11 cellular contexts compared by ENCODE assay signal in genomic region chr10:114856544-114857287, GRCh38. TPM values are rescaled to one million over a fixed set of nuclear protein-coding genes. Genes with fewer than 3 reads are reported as not detected.
A peak's percentile ranks its signal among the peaks of the same experiment; 100 is the strongest.
DNase-seq lines count a peak whose midpoint lies in the region; ATAC-seq, FAIRE-seq and TF ChIP-seq lines count a peak whose summit lies in the region.
"Had no signal": no experiment of that assay in that cellular context is flagged by ENCODE, and none has a peak within 500 bp of the region (broad histone marks: within the 10 kb centered on the region; RNA-seq: fewer than 3 reads in every experiment).

No MANE protein-coding gene starts in this region.

- no peak for TF ChIP-seq POLR2A in esophagus muscularis mucosa (IDR thresholded peaks at IDR 0.05; ENCODE audit: low read depth)
- no peak for TF ChIP-seq POLR2A in spleen (IDR thresholded peaks at IDR 0.05)

- H3K36me3 Mint-ChIP-seq in activated CD4-positive, alpha-beta T cell treated with anti-CD3 and anti-CD28 coated beads for 36 hours (ENCODE audit: low read depth) = peaks cover 43% of the 10 kb centered on the region

- no peak for TF ChIP-seq EP300 in esophagus muscularis mucosa (IDR thresholded peaks at IDR 0.05)

- intact Hi-C loops in activated CD4-positive, alpha-beta T cell treated with anti-CD3 and anti-CD28 coated beads for 36 hours (cut with DNase I, micrococcal nuclease) = loop anchor here (1.0 kb wide), 1 partner anchor 31 kb away; no protein-coding TSS in a partner anchor
- intact Hi-C loops in esophagus muscularis mucosa (cut with DNase I) = no loop called here
- intact Hi-C loops in spleen (cut with DNase I; ENCODE audit: low total_unique reads) = no loop called here

- no peaks in the 10 kb centered on the region for H3K27me3 Mint-ChIP-seq in activated CD4-positive, alpha-beta T cell treated with anti-CD3 and anti-CD28 coated beads for 36 hours

- peak overlapping the region; percentile 19 for H3K4me3 Mint-ChIP-seq in activated CD4-positive, alpha-beta T cell treated with anti-CD3 and anti-CD28 coated beads for 36 hours

- no peaks in the 10 kb centered on the region for H3K9me3 ChIP-seq in esophagus muscularis mucosa
- no peaks in the 10 kb centered on the region for H3K9me3 ChIP-seq in SJCRH30 (replicated peaks)
- no peaks in the 10 kb centered on the region for H3K9me3 ChIP-seq in spleen
- H3K9me3 ChIP-seq: uterus had no signal

- CTCF ChIA-PET in activated CD4-positive, alpha-beta T cell treated with anti-CD3 and anti-CD28 coated beads for 36 hours (lab: Charles Lee) = interaction anchor here (1.1 to 1.2 kb wide), 2 partner anchors 31 to 273 kb away, joined by 3 read pairs; no protein-coding TSS in a partner anchor

- H3K27ac ChIP-seq in esophagus muscularis mucosa (replicated peaks in 1 of 4) (peak overlapping the region in 3 of 4 donors; percentile 1 to 51 (median 50)), rectal smooth muscle tissue (ENCODE audit: low read depth, low read length) (peak overlapping the region; percentile 4), SJCRH30 (no peak overlapping the region), spleen (no peak overlapping the region)

- H3K27ac Mint-ChIP-seq in activated CD4-positive, alpha-beta T cell treated with anti-CD3 and anti-CD28 coated beads for 36 hours = peak overlapping the region; percentile 90

- TF ChIP-seq CTCF in esophagus muscularis mucosa (IDR thresholded peaks at IDR 0.05) (no peak), D721Med (IDR thresholded peaks at IDR 0.05; ENCODE audit: insufficient read depth, missing control alignments) (no peak), spleen (IDR thresholded peaks at IDR 0.05 in 8 of 11, conservative IDR thresholded peaks at IDR 0.05 in 3 of 11) (no peak)

- H3K36me3 ChIP-seq in esophagus muscularis mucosa = peaks cover 19 to 95% (median 56%) of the 10 kb centered on the region in 4 donors
- peaks cover 7% of the 10 kb centered on the region for H3K36me3 ChIP-seq in rectal smooth muscle tissue (ENCODE audit: control insufficient read depth, insufficient read depth, low read length)
- H3K36me3 ChIP-seq in SJCRH30 = peaks cover 36% of the 10 kb centered on the region
- H3K36me3 ChIP-seq in spleen = peaks cover 4 to 100% (median 55%) of the 10 kb centered on the region in 6 donors
- H3K36me3 ChIP-seq: uterus had no signal

- H3K27me3 ChIP-seq in esophagus muscularis mucosa = no peaks in the 10 kb centered on the region
- H3K27me3 ChIP-seq in rectal smooth muscle tissue (ENCODE audit: control insufficient read depth, insufficient read depth, low read length) = no peaks in the 10 kb centered on the region
- H3K27me3 ChIP-seq in SJCRH30 = no peaks in the 10 kb centered on the region
- H3K27me3 ChIP-seq in spleen (replicated peaks in 1 of 7) = no peaks in the 10 kb centered on the region
- H3K27me3 ChIP-seq: uterus had no signal

- ATAC-seq in activated CD4-positive, alpha-beta T cell treated with anti-CD3 and anti-CD28 coated beads for 36 hours = peak; percentile 93

- peaks cover 34% of the 10 kb centered on the region for H3K4me1 Mint-ChIP-seq in activated CD4-positive, alpha-beta T cell treated with anti-CD3 and anti-CD28 coated beads for 36 hours

- WGBS in esophagus muscularis mucosa = 78% methylated on average over 9 of the region's 9 CpGs
- WGBS in spleen, 5 donors = 74 to 86% (median 81%) methylated on average over 9 of the region's 9 CpGs

- no peak overlapping the region for H3K4me3 ChIP-seq in esophagus muscularis mucosa
- H3K4me3 ChIP-seq in rectal smooth muscle tissue (ENCODE audit: low read length) = no peak overlapping the region
- H3K4me3 ChIP-seq in SJCRH30 = no peak overlapping the region
- no peak overlapping the region for H3K4me3 ChIP-seq in spleen
- H3K4me3 ChIP-seq: uterus had no signal

- DNase-seq in activated CD4-positive, alpha-beta T cell treated with anti-CD3 and anti-CD28 coated beads for 36 hours = no peak
- no peak for DNase-seq in activated CD4-positive, alpha-beta T cell treated with anti-CD3 and anti-CD28 coated beads, Interleukin-2, amount 50 U/mL, for 4 hours
- DNase-seq in SW 1271 (lab: John Stamatoyannopoulos, UW) = peak; percentile 40 to 82
- no peak for DNase-seq in esophagus muscularis mucosa (ENCODE audit: extremely low spot score)
- DNase-seq in D721Med (ENCODE audit: insufficient read length, low spot score) = no peak
- DNase-seq in SJCRH30 = no peak
- DNase-seq in spleen = no peak
- DNase-seq: NCI-H446, uterus had no signal

- no peaks in the 10 kb centered on the region for H3K9me3 Mint-ChIP-seq in activated CD4-positive, alpha-beta T cell treated with anti-CD3 and anti-CD28 coated beads for 36 hours (ENCODE audit: low read depth)

- FAIRE-seq in D721Med (lab: Jason Lieb, UNC) = no peak
- FAIRE-seq: A204.1 had no signal

- no peak overlapping the region for H3K9ac ChIP-seq in rectal smooth muscle tissue (ENCODE audit: low read length)

- POLR2A ChIA-PET in activated CD4-positive, alpha-beta T cell treated with anti-CD3 and anti-CD28 coated beads for 36 hours (lab: Charles Lee) = interaction anchor here (0.8 kb wide), 1 partner anchor 315 kb away, joined by 3 read pairs; no protein-coding TSS in a partner anchor

- H3K4me1 ChIP-seq in esophagus muscularis mucosa (peaks cover 6 to 42% (median 39%) of the 10 kb centered on the region in 4 donors), rectal smooth muscle tissue (ENCODE audit: control insufficient read depth, insufficient read depth, low read length) (no peaks in the 10 kb centered on the region), SJCRH30 (no peaks in the 10 kb centered on the region), spleen (no peaks in the 10 kb centered on the region)
- H3K4me1 ChIP-seq: uterus had no signal

RNA-seq across cellular contexts. Expression of gene FHIP2A, which starts 35.1 kb away (rescaled TPM):
- 10 to 100 TPM; 18.4 to 18.6 TPM for total RNA-seq in activated CD4-positive, alpha-beta T cell treated with anti-CD3 and anti-CD28 coated beads for 36 hours
- total RNA-seq in esophagus muscularis mucosa (10 to 100 TPM; 24.7 to 42.8 (median 39.0) TPM), spleen (10 to 100 TPM; 28.2 to 37.5 (median 28.7) TPM)
- total RNA-seq in SJCRH30 (2014; rRNA removed; shearing (Covaris generic)) = 10.9 and 11.1 TPM in 2 replicates
- polyA plus RNA-seq in spleen = 1 to 10 TPM; 4.6 to 6.4 (median 5.2) TPM

Comparison
In these comparisons a context has a peak if more than half of its experiments do, and no peak if none do; other contexts are left out.
1. DNase-seq: peak in SW 1271 (2 of 2); none in activated CD4-positive, alpha-beta T cell treated with anti-CD3 and anti-CD28 coated beads for 36 hours (single experiment), activated CD4-positive, alpha-beta T cell treated with anti-CD3 and anti-CD28 coated beads, Interleukin-2, amount 50 U/mL, for 4 hours (0 of 2), esophagus muscularis mucosa (single experiment), D721Med (single experiment), SJCRH30 (0 of 2) and spleen (single experiment).
2. H3K27ac ChIP-seq: peak in esophagus muscularis mucosa (3 of 4) and rectal smooth muscle tissue (single experiment); none in SJCRH30 (single experiment) and spleen (0 of 8).
3. intact Hi-C loops: an anchor here in activated CD4-positive, alpha-beta T cell treated with anti-CD3 and anti-CD28 coated beads for 36 hours (1.0 kb wide); none called in esophagus muscularis mucosa and spleen.